Comparison of ENCODE assay signal across 24 cellular contexts in the genomic region with DNA sequence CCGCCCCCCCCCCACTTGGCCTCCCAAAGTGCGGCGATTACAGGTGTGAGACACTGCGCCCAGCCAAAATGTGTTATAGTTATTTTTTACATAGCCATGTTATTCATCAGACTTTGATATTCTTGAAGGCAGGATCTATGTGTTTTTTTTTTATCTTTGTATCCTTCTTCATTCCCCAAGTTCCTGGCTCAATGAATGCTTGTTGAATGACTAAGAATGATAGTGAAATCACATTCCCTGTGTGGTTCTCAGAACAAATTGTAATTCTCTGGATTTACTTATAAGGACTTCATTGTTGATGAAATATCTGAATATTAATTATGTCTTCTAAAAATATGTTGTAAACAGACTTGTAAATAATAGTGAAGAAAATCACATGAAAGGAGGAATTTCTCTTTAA. TPM values are rescaled to one million over a fixed set of nuclear protein-coding genes. Genes with fewer than 3 reads are reported as not detected.
DNase-seq lines count a peak whose midpoint lies in the region; ATAC-seq and TF ChIP-seq lines count a peak whose summit lies in the region.
"Had no signal": no experiment of that assay in that cellular context is flagged by ENCODE, and none has a peak within 500 bp of the region (broad histone marks: within the 10 kb centered on the region; RNA-seq: fewer than 3 reads in every experiment).

No MANE protein-coding gene starts in this region.

- peak overlapping the region; percentile 65; the same call in 1 of the 2 replicates for H3K27ac ChIP-seq in Panc1 (ENCODE audit: low read length)
- H3K27ac ChIP-seq in tibial nerve: peak overlapping the region in 3 of 4 donors; percentile 41 to 71 (median 63)
- H3K27ac ChIP-seq in foreskin keratinocyte: no peak overlapping the region
- H3K27ac ChIP-seq: RWPE1, SK-N-MC had no signal

- H3K4me3 ChIP-seq in Panc1 (ENCODE audit: low read depth in 2 of 2, low read length in 2 of 2) (no peak overlapping the region), fibroblast of pulmonary artery (replicated peaks; ENCODE audit: low read depth, low read length) (no peak overlapping the region), tibial nerve (no peak overlapping the region)
- H3K4me3 ChIP-seq: SK-N-MC, smooth muscle cell had no signal

- H3K27me3 ChIP-seq in Panc1 (ENCODE audit: control insufficient read depth, insufficient read depth, low read length) (no peaks in the 10 kb centered on the region), tibial nerve (no peaks in the 10 kb centered on the region), foreskin keratinocyte (no peaks in the 10 kb centered on the region)

- BruUV-seq in Panc1 (replicated peaks; lab: Mats Ljungman, UMichigan): no TSS peak

- no peaks in the 10 kb centered on the region for H3K36me3 ChIP-seq in Panc1 (ENCODE audit: control insufficient read depth, insufficient read depth, low read length)
- H3K36me3 ChIP-seq in tibial nerve: no peaks in the 10 kb centered on the region

- TF ChIP-seq CTCF in Panc1 (IDR thresholded peaks at IDR 0.05) (no peak), fibroblast of pulmonary artery (IDR thresholded peaks at IDR 0.05; ENCODE audit: low read length, missing control alignments) (no peak), tibial nerve (IDR thresholded peaks at IDR 0.05) (no peak), foreskin keratinocyte (conservative IDR thresholded peaks at IDR 0.05) (no peak)

- in situ Hi-C loops in Panc1 (cut with HindIII; ENCODE audit: low pct_unique_long_range_greater_than_20kb, low sequenced_read_pairs): no loop called here

- ATAC-seq in Panc1 (no peak), foreskin keratinocyte (no peak), HG03354 (IDR thresholded peaks at IDR 0.05; ENCODE audit: poor library complexity, severe bottlenecking, unreplicated experiment) (no peak)
- ATAC-seq: left lobe of liver, T-helper 17 cell had no signal

- TF ChIP-seq EP300 in tibial nerve (IDR thresholded peaks at IDR 0.05): no peak

- H3K4me1 ChIP-seq in Panc1 (ENCODE audit: control insufficient read depth, insufficient read depth, low read length) (peaks cover 33% of the 10 kb centered on the region), tibial nerve (peaks cover 0 to 26% (median 0%) of the 10 kb centered on the region in 4 donors), foreskin keratinocyte (peaks cover 20% of the 10 kb centered on the region)

- intact Hi-C loops in Panc1 (cut with micrococcal nuclease; ENCODE audit: unreplicated experiment): loop anchor here (5.0 kb wide), 2 partner anchors 95 to 170 kb away; no protein-coding TSS in a partner anchor

- H3K9me3 ChIP-seq in Panc1 (ENCODE audit: control insufficient read depth, insufficient read depth, low read depth, low read length): no peaks in the 10 kb centered on the region
- H3K9me3 ChIP-seq in tibial nerve: no peaks in the 10 kb centered on the region

- no peak for TF ChIP-seq POLR2A in tibial nerve (IDR thresholded peaks at IDR 0.05)

- POLR2A ChIA-PET in Panc1 (lab: Charles Lee): no interaction called here

- CTCF ChIA-PET in Panc1 (lab: Charles Lee): no interaction called here

- 99 to 100% methylated on average over 3 of the region's 4 CpGs for WGBS in tibial nerve, 2 donors

- DNase-seq in ELR (ENCODE audit: low read depth) (peak; percentile 62), Panc1 (ENCODE audit: low read depth, low spot score) (no peak), fibroblast of pulmonary artery (ENCODE audit: low read depth) (peak; percentile 64), tibial nerve (ENCODE audit: low spot score in 2 of 2) (no peak), foreskin keratinocyte (no peak)
- DNase-seq in activated CD4-positive, alpha-beta T cell treated with anti-CD3 and anti-CD28 coated beads, Interleukin-2, amount 50 U/mL, for 48 hours: no peak
- DNase-seq: activated CD4-positive, alpha-beta T cell treated with anti-CD3 and anti-CD28 coated beads for 48 hours; activated naive CD4-positive, alpha-beta T cell treated with anti-CD3 and anti-CD28 coated beads for 36 hours; activated T-cell treated with anti-CD3 and anti-CD28 coated beads, Interleukin-2, amount 50 U/mL, for 48 hours; CD4-positive, CD25-positive, alpha-beta regulatory T cell; GOT3; mesendoderm; naive B cell; NCI-H1694 treated with DMSO at 0.1 percent for 48 hours; NCI-H526; retina; stimulated activated CD4-positive, alpha-beta T cell treated with anti-CD3 and anti-CD28 coated beads, Interleukin-2, amount 100 ng/mL, for 24 hours; T-helper 17 cell had no signal

RNA-seq across cellular contexts. Expression of a gene that starts 33.5 kb away (rescaled TPM):
- total RNA-seq in Panc1 (2021; ENCODE audit: unreplicated experiment) (2.7 TPM), tibial nerve (not detected), foreskin keratinocyte (0.11 TPM in 1 of 2 replicates, not detected in the other)
- 1.7 TPM for polyA plus RNA-seq in Panc1 (2012; ENCODE audit: insufficient read length)
- 0.07 TPM in 1 of 2 replicates, not detected in the other for polyA plus RNA-seq in foreskin keratinocyte
- total RNA-seq: activated naive CD4-positive, alpha-beta T cell treated with anti-CD3 and anti-CD28 coated beads for 36 hours; CD4-positive, CD25-positive, alpha-beta regulatory T cell; T-helper 17 cell had no signal
- polyA plus RNA-seq: AG04450 had no signal

RNA-seq across cellular contexts. Expression of a gene that starts 44.5 kb away (rescaled TPM):
- 383 TPM for total RNA-seq in Panc1 (2021; ENCODE audit: unreplicated experiment)
- polyA plus RNA-seq in Panc1 (2012; ENCODE audit: insufficient read length): 252 TPM
- total RNA-seq in tibial nerve: 100 to 1,000 TPM; 145 to 196 (median 181) TPM
- 213 and 269 TPM in 2 replicates for total RNA-seq in foreskin keratinocyte
- 54.6 and 70.6 TPM in 2 replicates for polyA plus RNA-seq in foreskin keratinocyte

Comparison
In these comparisons a context has a peak if more than half of its experiments do, and no peak if none do; other contexts are left out.
1. DNase-seq: peak in ELR (single experiment) and fibroblast of pulmonary artery (single experiment); none in Panc1 (single experiment), tibial nerve (0 of 2), foreskin keratinocyte (0 of 2) and activated CD4-positive, alpha-beta T cell treated with anti-CD3 and anti-CD28 coated beads, Interleukin-2, amount 50 U/mL, for 48 hours (0 of 2).